In the genomic region with DNA sequence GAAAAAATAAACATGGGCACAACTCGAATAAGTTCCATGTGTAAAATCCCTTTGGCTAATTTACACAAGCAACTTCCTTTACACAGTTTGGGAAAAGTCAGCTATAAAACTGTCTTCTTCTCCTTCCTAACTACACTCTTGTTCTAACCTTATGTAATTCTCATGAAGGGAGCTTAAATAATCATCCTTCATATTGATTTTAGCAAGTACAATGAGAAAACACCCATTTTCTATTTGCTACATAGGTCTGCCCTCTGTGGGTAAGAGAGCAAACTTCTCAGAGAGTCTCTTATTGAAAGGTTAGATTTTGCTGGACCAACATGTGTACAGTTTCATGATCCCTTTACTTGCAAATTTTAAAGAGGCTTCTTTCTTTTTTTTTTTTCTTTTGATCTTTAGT, we compare ENCODE assay signal across 14 cellular contexts.
A peak's percentile ranks its signal among the peaks of the same experiment; 100 is the strongest.
DNase-seq lines count a peak whose midpoint lies in the region; FAIRE-seq and TF ChIP-seq lines count a peak whose summit lies in the region.
"Had no signal": no experiment of that assay in that cellular context is flagged by ENCODE, and none has a peak within 500 bp of the region (broad histone marks: within the 10 kb centered on the region; RNA-seq: fewer than 3 reads in every experiment).

No MANE protein-coding gene starts in this region.

- peak overlapping the region; percentile 63 for H3K4me2 ChIP-seq in keratinocyte (ENCODE audit: control insufficient read depth, extremely low read depth, insufficient read depth, low read depth, low read length)

- H3K9me3 ChIP-seq in WERI-Rb-1 (ENCODE audit: severe bottlenecking) (no peaks in the 10 kb centered on the region), keratinocyte (ENCODE audit: control insufficient read depth, low read depth, low read length) (no peaks in the 10 kb centered on the region)
- H3K9me3 ChIP-seq: heart left ventricle, transverse colon had no signal

- dilution Hi-C loops in keratinocyte (cut with MboI; ENCODE audit: extremely low pct_ligation_motif_present, low sequenced_read_pairs): no loop called here

- no peaks in the 10 kb centered on the region for H4K20me1 ChIP-seq in keratinocyte (ENCODE audit: control insufficient read depth, extremely low read depth, insufficient read depth, low read length)

- H3K9me1 ChIP-seq in keratinocyte (ENCODE audit: control insufficient read depth, extremely low read depth, insufficient read depth, low read length): no peaks in the 10 kb centered on the region

- TF ChIP-seq CTCF in AG09309 (IDR thresholded peaks at IDR 0.05; ENCODE audit: control insufficient read depth, insufficient read depth, low read depth, low read length, missing control alignments): peak; percentile 51
- TF ChIP-seq CTCF in WERI-Rb-1 (IDR thresholded peaks at IDR 0.05; ENCODE audit: low read depth, low read length): peak; percentile 14; the same call in 1 of the 2 replicates
- peak in 2 of 3 experiments; percentile 28 to 43 for TF ChIP-seq CTCF in keratinocyte (optimal IDR thresholded peaks at IDR 0.05 in 1 of 3, IDR thresholded peaks at IDR 0.05 in 1 of 3, conservative IDR thresholded peaks at IDR 0.05 in 1 of 3; ENCODE audit: extremely low read depth in 1 of 3, insufficient read depth in 2 of 3, low read length in 3 of 3)

- DNase-seq in AG09309 (ENCODE audit: low read depth): no peak
- DNase-seq in H54 (ENCODE audit: insufficient read length, low spot score): no peak
- DNase-seq in WERI-Rb-1: no peak
- no peak for DNase-seq in keratinocyte (ENCODE audit: low read depth, low spot score)
- no peak for DNase-seq in activated T-cell treated with anti-CD3 and anti-CD28 coated beads for 4 hours
- DNase-seq in NCI-H1417 treated with DMSO at 0.1 percent for 48 hours (lab: John Stamatoyannopoulos, UW): no peak
- DNase-seq in HEK293T (ENCODE audit: extremely low spot score): no peak
- no peak for DNase-seq in NCI-H1436 (lab: John Stamatoyannopoulos, UW)
- DNase-seq: activated T-cell treated with anti-CD3 and anti-CD28 coated beads, Interleukin-2, amount 50 U/mL, for 48 hours; central memory CD4-positive, alpha-beta T cell; COR-L47; heart left ventricle; transverse colon had no signal

- POLR2A ChIA-PET in HEK293T (lab: Yijun Ruan, JAX): no interaction called here

- H3K4me3 ChIP-seq in AG09309 (ENCODE audit: control insufficient read depth, low read depth, low read length): no peak overlapping the region
- H3K4me3 ChIP-seq in WERI-Rb-1 (ENCODE audit: low read depth, low read length): no peak overlapping the region
- no peak overlapping the region for H3K4me3 ChIP-seq in keratinocyte (ENCODE audit: control insufficient read depth in 2 of 3, extremely low read depth in 1 of 3, insufficient read depth in 2 of 3, low read depth in 1 of 3, low read length in 3 of 3)
- H3K4me3 ChIP-seq: heart left ventricle, transverse colon had no signal

- H3K79me2 ChIP-seq in keratinocyte (ENCODE audit: control insufficient read depth, insufficient read depth, low read length): no peaks in the 10 kb centered on the region

- peaks cover 31% of the 10 kb centered on the region for H3K4me1 ChIP-seq in keratinocyte (ENCODE audit: control insufficient read depth, extremely low read depth, insufficient read depth, low read length)
- H3K4me1 ChIP-seq: heart left ventricle had no signal

- FAIRE-seq in H54 (lab: Jason Lieb, UNC) (peak; percentile 43), keratinocyte (lab: Jason Lieb, UNC) (peak; percentile 53)
- FAIRE-seq: GM12892 had no signal

- TF ChIP-seq POLR2A in H54 (IDR thresholded peaks at IDR 0.05; ENCODE audit: low read depth, low read length): no peak

- H3K27ac ChIP-seq in WERI-Rb-1 (no peak overlapping the region; the same call in 1 of the 2 replicates), keratinocyte (ENCODE audit: control insufficient read depth, insufficient read depth, low read length) (peak overlapping the region; percentile 23)
- H3K27ac ChIP-seq: heart left ventricle, transverse colon had no signal

- no peaks in the 10 kb centered on the region for H3K27me3 ChIP-seq in WERI-Rb-1 (ENCODE audit: insufficient read depth, low read depth, severe bottlenecking)
- H3K27me3 ChIP-seq in keratinocyte (ENCODE audit: control insufficient read depth, extremely low read depth, insufficient read depth, low read length): no peaks in the 10 kb centered on the region
- H3K27me3 ChIP-seq: heart left ventricle, transverse colon had no signal

- peak overlapping the region; percentile 55 for H3K9ac ChIP-seq in keratinocyte (ENCODE audit: control insufficient read depth, extremely low read depth, insufficient read depth, low read length)

- H2AFZ ChIP-seq in keratinocyte (ENCODE audit: control insufficient read depth, low read length): peak overlapping the region; percentile 86

- CTCF ChIA-PET in HEK293T (lab: Yijun Ruan, JAX): interaction anchor here (1.0 kb wide), 1 partner anchor 284 kb away, joined by 5 read pairs; no protein-coding TSS in a partner anchor

- no peaks in the 10 kb centered on the region for H3K36me3 ChIP-seq in WERI-Rb-1
- no peaks in the 10 kb centered on the region for H3K36me3 ChIP-seq in keratinocyte (ENCODE audit: control insufficient read depth in 2 of 2, extremely low read depth in 1 of 2, insufficient read depth in 2 of 2, low read length in 2 of 2)
- H3K36me3 ChIP-seq: heart left ventricle, transverse colon had no signal

TF ChIP-seq in HEK293T, 16 proteins besides CTCF, POLR2A, EP300 and RAD21:
- TF ChIP-seq, protein P1, sequence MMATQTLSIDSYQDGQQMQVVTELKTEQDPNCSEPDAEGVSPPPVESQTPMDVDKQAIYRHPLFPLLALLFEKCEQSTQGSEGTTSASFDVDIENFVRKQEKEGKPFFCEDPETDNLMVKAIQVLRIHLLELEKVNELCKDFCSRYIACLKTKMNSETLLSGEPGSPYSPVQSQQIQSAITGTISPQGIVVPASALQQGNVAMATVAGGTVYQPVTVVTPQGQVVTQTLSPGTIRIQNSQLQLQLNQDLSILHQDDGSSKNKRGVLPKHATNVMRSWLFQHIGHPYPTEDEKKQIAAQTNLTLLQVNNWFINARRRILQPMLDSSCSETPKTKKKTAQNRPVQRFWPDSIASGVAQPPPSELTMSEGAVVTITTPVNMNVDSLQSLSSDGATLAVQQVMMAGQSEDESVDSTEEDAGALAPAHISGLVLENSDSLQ (IDR thresholded peaks at IDR 0.05): no peak
- TF ChIP-seq L3MBTL2 (conservative IDR thresholded peaks at IDR 0.05) (no peak), HDGF (IDR thresholded peaks at IDR 0.05; ENCODE audit: borderline replicate concordance) (no peak), ZNF384 (IDR thresholded peaks at IDR 0.05) (no peak), FOXA1 (IDR thresholded peaks at IDR 0.05) (no peak), FOXK2 (IDR thresholded peaks at IDR 0.05) (no peak), SP1 (IDR thresholded peaks at IDR 0.05) (no peak), LEF1 (IDR thresholded peaks at IDR 0.05; ENCODE audit: borderline replicate concordance) (no peak), NFRKB (IDR thresholded peaks at IDR 0.05) (no peak), CTBP1 (IDR thresholded peaks at IDR 0.05; ENCODE audit: borderline replicate concordance) (no peak), SUZ12 (IDR thresholded peaks at IDR 0.05) (no peak), FOXM1 (IDR thresholded peaks at IDR 0.05; ENCODE audit: borderline replicate concordance) (no peak), BHLHE40 (IDR thresholded peaks at IDR 0.05; ENCODE audit: borderline replicate concordance) (no peak)
